Comparison of ENCODE assay signal across 8 cellular contexts in the genomic region with DNA sequence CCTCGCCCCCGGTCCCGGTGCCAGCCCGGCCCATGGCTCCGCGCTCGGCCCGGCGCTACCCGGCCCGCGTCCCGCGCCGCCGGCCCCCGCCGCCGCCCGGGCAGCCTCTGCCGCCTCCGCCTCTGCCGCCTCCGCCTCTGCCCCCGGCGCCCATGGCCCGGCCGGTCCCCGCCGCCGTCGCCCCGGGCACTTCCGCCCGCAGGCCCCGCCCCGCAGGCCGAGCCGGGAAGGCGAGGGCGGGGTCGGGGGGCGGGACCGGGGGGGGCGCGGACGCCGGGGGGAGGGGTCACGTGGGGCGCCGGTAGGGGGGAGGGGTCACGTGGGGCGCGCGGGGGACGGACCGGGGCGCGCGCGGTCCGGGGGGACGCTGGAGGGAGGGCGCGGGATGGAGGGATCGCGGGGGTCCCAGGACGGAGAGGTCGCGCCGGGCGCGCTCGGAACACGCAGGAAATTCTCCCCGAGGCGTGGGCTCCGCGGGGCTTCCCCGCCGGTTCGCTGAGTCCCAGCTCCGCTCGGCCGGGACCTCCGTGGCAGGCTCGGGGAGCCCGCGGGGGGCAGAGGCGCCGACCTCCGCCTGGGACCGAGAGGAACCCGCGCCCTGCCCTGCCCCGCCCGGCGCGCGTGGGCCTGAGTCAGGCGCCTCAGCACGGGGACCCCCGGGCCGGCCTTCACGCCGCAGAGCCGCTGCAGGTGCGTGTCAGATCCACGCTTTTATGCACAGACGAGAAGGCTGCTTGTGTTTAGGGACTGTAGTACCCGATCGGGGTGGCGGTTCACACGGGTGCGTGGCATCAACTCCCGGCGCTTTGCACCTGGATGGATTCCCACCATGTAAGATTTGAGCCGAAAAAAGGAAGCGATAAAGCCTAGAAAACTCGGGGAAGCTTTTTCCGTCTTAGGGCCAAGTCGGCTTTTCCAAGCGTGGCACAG. TPM values are rescaled to one million over a fixed set of nuclear protein-coding genes. Genes with fewer than 3 reads are reported as not detected.
A peak's percentile ranks its signal among the peaks of the same experiment; 100 is the strongest.
DNase-seq lines count a peak whose midpoint lies in the region; ATAC-seq, FAIRE-seq and TF ChIP-seq lines count a peak whose summit lies in the region.

TSS of gene PGAP6 (minus strand) at position 191 of the 930 bp plus-strand sequence. CDS start at position 34, 157 bp downstream.

- H4K20me1 ChIP-seq in neural progenitor cell (ENCODE audit: low read depth), result peaks cover 50% of the 10 kb centered on the region

- H3K4me3 Mint-ChIP-seq in neural progenitor cell, result peak within 1 kb of the TSS; percentile 92

- no peaks in the 10 kb centered on the region for H3K27me3 ChIP-seq in Panc1 (ENCODE audit: control insufficient read depth, insufficient read depth, low read length)
- H3K27me3 ChIP-seq in neural progenitor cell, result peaks cover 27% of the 10 kb centered on the region
- no peaks in the 10 kb centered on the region for H3K27me3 ChIP-seq in suprapubic skin

- H3K36me3 ChIP-seq in Panc1 (ENCODE audit: control insufficient read depth, insufficient read depth, low read length) (no peaks in the 10 kb centered on the region), neural progenitor cell (no peaks in the 10 kb centered on the region), suprapubic skin (peaks cover 6% of the 10 kb centered on the region)

- H2AFZ ChIP-seq in neural progenitor cell (replicated peaks), result no peak within 1 kb of the TSS

- no peak within 1 kb of the TSS for H3K27ac Mint-ChIP-seq in neural progenitor cell

- H3K4me2 ChIP-seq in neural progenitor cell, result peak within 1 kb of the TSS; percentile 99

- DNase-seq in NCI-H146 (lab: John Stamatoyannopoulos, UW) (peak; percentile 74), NCI-H146 treated with DMSO at 0.1 percent for 48 hours (lab: John Stamatoyannopoulos, UW; ENCODE audit: unreplicated experiment) (no peak), Panc1 (ENCODE audit: low read depth, low spot score) (no peak), activated gamma-delta T cell treated with Interleukin-2 at 50 U/mL for 16 hours (peak; percentile 59), frontal cortex (ENCODE audit: low spot score in 2 of 2) (peak; percentile 97 to 98), neural progenitor cell (ENCODE audit: low spot score) (peak; percentile 84), suprapubic skin (ENCODE audit: low spot score in 2 of 2) (peak in 1 of 2 donors; percentile 74)

- H3K9me3 Mint-ChIP-seq in neural progenitor cell, result no peaks in the 10 kb centered on the region

- H3K9me3 ChIP-seq in Panc1 (ENCODE audit: control insufficient read depth, insufficient read depth, low read depth, low read length) (no peaks in the 10 kb centered on the region), neural progenitor cell (ENCODE audit: low read depth) (no peaks in the 10 kb centered on the region), suprapubic skin (no peaks in the 10 kb centered on the region)

- CTCF ChIA-PET in Panc1 (lab: Charles Lee), result no interaction called here

- POLR2A ChIA-PET in Panc1 (lab: Charles Lee), result interaction anchor here (0.6 kb wide), 1 partner anchor 14 kb away, joined by 6 read pairs; no protein-coding TSS in a partner anchor

- TF ChIP-seq POLR2A in suprapubic skin (IDR thresholded peaks at IDR 0.05), result no peak

- no peak for TF ChIP-seq CTCF in Panc1 (IDR thresholded peaks at IDR 0.05)
- no peak for TF ChIP-seq CTCF in neural progenitor cell (IDR thresholded peaks at IDR 0.05)
- no peak for TF ChIP-seq CTCF in suprapubic skin (IDR thresholded peaks at IDR 0.05)

- no peaks in the 10 kb centered on the region for H3K36me3 Mint-ChIP-seq in neural progenitor cell

- peak within 1 kb of the TSS; percentile 77 for H3K9ac ChIP-seq in neural progenitor cell

- in situ Hi-C loops in Panc1 (cut with HindIII; ENCODE audit: low pct_unique_long_range_greater_than_20kb, low sequenced_read_pairs), result no loop called here

- peaks cover 50% of the 10 kb centered on the region for H3F3A ChIP-seq in neural progenitor cell (ENCODE audit: low read depth)

- H3K27ac ChIP-seq in Panc1 (ENCODE audit: low read length), result peak within 1 kb of the TSS; percentile 87
- no peak within 1 kb of the TSS for H3K27ac ChIP-seq in neural progenitor cell
- H3K27ac ChIP-seq in suprapubic skin, result peak within 1 kb of the TSS; percentile 87

- ATAC-seq in HG02970 (IDR thresholded peaks at IDR 0.05; ENCODE audit: low FRiP score, unreplicated experiment) (peak; percentile 65), Panc1 (peak; percentile 67)

- peaks cover 23% of the 10 kb centered on the region for H3K79me2 ChIP-seq in neural progenitor cell (ENCODE audit: low read depth)

- peaks cover 35% of the 10 kb centered on the region for H3K4me1 Mint-ChIP-seq in neural progenitor cell

- WGBS in suprapubic skin, result 2% methylated on average over 18 of the region's 123 CpGs

- peaks cover 13% of the 10 kb centered on the region for H3K27me3 Mint-ChIP-seq in neural progenitor cell (ENCODE audit: insufficient read depth, low read depth)

- peaks cover 46% of the 10 kb centered on the region for H3K4me1 ChIP-seq in Panc1 (ENCODE audit: control insufficient read depth, insufficient read depth, low read length)
- H3K4me1 ChIP-seq in neural progenitor cell, result peaks cover 32% of the 10 kb centered on the region
- peaks cover 48% of the 10 kb centered on the region for H3K4me1 ChIP-seq in suprapubic skin

- intact Hi-C loops in Panc1 (cut with micrococcal nuclease; ENCODE audit: unreplicated experiment), result no loop called here

- BruUV-seq in Panc1 (replicated peaks; lab: Mats Ljungman, UMichigan), result TSS peak; percentile 87

- TF ChIP-seq EP300 in suprapubic skin (IDR thresholded peaks at IDR 0.05), result no peak

- H3K4me3 ChIP-seq in Panc1 (ENCODE audit: low read depth in 2 of 2, low read length in 2 of 2) (peak within 1 kb of the TSS; percentile 83 to 84), neural progenitor cell (peak within 1 kb of the TSS; percentile 69), suprapubic skin (peak within 1 kb of the TSS; percentile 94)

- FAIRE-seq in frontal cortex (lab: Jason Lieb, UNC), result no peak

RNA-seq across cellular contexts. Expression of gene PGAP6, which starts in this region (rescaled TPM):
- total RNA-seq in Panc1 (2021; ENCODE audit: unreplicated experiment) (128 TPM), frontal cortex (18.8 TPM), neural progenitor cell (ENCODE audit: low replicate concordance) (16.7 and 49.5 TPM in 2 replicates), suprapubic skin (10 to 100 TPM; 12.6 to 19.3 (median 15.5) TPM)
- polyA plus RNA-seq in Panc1 (2012; ENCODE audit: insufficient read length), result 259 TPM

Comparison
In these comparisons a context has a peak if more than half of its experiments do, and no peak if none do; other contexts are left out.
1. DNase-seq: peak in NCI-H146 (single experiment), activated gamma-delta T cell treated with Interleukin-2 at 50 U/mL for 16 hours (single experiment), frontal cortex (2 of 2) and neural progenitor cell (single experiment); none in NCI-H146 treated with DMSO at 0.1 percent for 48 hours (single experiment) and Panc1 (single experiment).
2. Peak in every context shown above with its lines, with median percentiles within 50 percentile points of each other: H3K4me3 ChIP-seq.